1 cellular context compared by ENCODE assay signal in genomic region chr14:57390806-57391562, GRCh38.
TF ChIP-seq lines count a peak whose summit lies in the region.

No MANE protein-coding gene starts in this region.

TF ChIP-seq in GM12878, 131 proteins besides CTCF, POLR2A, EP300 and RAD21 (continued from another document):
- peak; percentile 56; the same call in 1 of the 2 replicates for TF ChIP-seq LARP7 (IDR thresholded peaks at IDR 0.05)
- TF ChIP-seq REST (IDR thresholded peaks at IDR 0.05; ENCODE audit: low read depth, low read length): no peak
- no peak for TF ChIP-seq JUNB (IDR thresholded peaks at IDR 0.05)
- no peak for TF ChIP-seq MYC (IDR thresholded peaks at IDR 0.05; ENCODE audit: insufficient read depth, insufficient read length, insufficient replicate concordance, low read length, severe bottlenecking)
- TF ChIP-seq JUND (IDR thresholded peaks at IDR 0.05; ENCODE audit: low read depth, low read length): no peak
- no peak for TF ChIP-seq ZNF207 (IDR thresholded peaks at IDR 0.05; ENCODE audit: borderline replicate concordance)
- no peak for TF ChIP-seq RELB (IDR thresholded peaks at IDR 0.05; ENCODE audit: low read depth)
- no peak for TF ChIP-seq BACH1 (IDR thresholded peaks at IDR 0.05; ENCODE audit: borderline replicate concordance)
- no peak for TF ChIP-seq KDM1A (IDR thresholded peaks at IDR 0.05; ENCODE audit: borderline replicate concordance)
- TF ChIP-seq DPF2 (IDR thresholded peaks at IDR 0.05): 0 out of 2 replicates have a peak, but pooled peaks have one; percentile 54
- peak; percentile 33; the same call in 1 of the 2 replicates for TF ChIP-seq RUNX3 (IDR thresholded peaks at IDR 0.05; ENCODE audit: low read length)
- no peak for TF ChIP-seq WRNIP1 (IDR thresholded peaks at IDR 0.05; ENCODE audit: borderline replicate concordance, low read depth, low read length)
- no peak for TF ChIP-seq MXI1 (IDR thresholded peaks at IDR 0.05; ENCODE audit: low read depth, low read length)
- peak; percentile 68 for TF ChIP-seq YY1 (IDR thresholded peaks at IDR 0.05; ENCODE audit: low read depth, low read length)
- TF ChIP-seq ASH2L (IDR thresholded peaks at IDR 0.05; ENCODE audit: borderline replicate concordance, low read depth): peak; percentile 67; the same call in 1 of the 2 replicates
- 0 out of 2 replicates have a peak, but pooled peaks have one; percentile 67 for TF ChIP-seq GATAD2B (conservative IDR thresholded peaks at IDR 0.05; ENCODE audit: low read depth)
- peak; percentile 54; the same call in 1 of the 2 replicates for TF ChIP-seq NKRF (conservative IDR thresholded peaks at IDR 0.05)
- no peak for TF ChIP-seq RFX5 (IDR thresholded peaks at IDR 0.05; ENCODE audit: low read depth, low read length)
- TF ChIP-seq SRF (IDR thresholded peaks at IDR 0.05; ENCODE audit: low read depth in 2 of 2, low read length in 2 of 2): no peak
- no peak for TF ChIP-seq NR2F1 (conservative IDR thresholded peaks at IDR 0.05)
